Comparison of ENCODE assay signal across 27 cellular contexts in genomic region chr15:56968256-56968655, GRCh38.
"Had no signal": no experiment of that assay in that cellular context is flagged by ENCODE, and none has a peak within 500 bp of the region (broad histone marks: within the 10 kb centered on the region; RNA-seq: fewer than 3 reads in every experiment).

No MANE protein-coding gene starts in this region.

- H3K4me3 Mint-ChIP-seq: activated naive CD8-positive, alpha-beta T cell; activated T-cell treated with anti-CD3 and anti-CD28 coated beads, Interleukin-2, amount 50 U/mL, for 24 hours; central memory CD8-positive, alpha-beta T cell; endodermal cell; stimulated activated naive CD8-positive, alpha-beta T cell treated with anti-CD3 and anti-CD28 coated beads, Interleukin-15, Interleukin-2, amounts not matched to agents 100 ng/mL and 50 ng/mL, for 24 hours; T-cell; T-helper 2 cell treated with Interferon-gamma antibody and Interleukin-4, amounts not matched to agents 5 μg/mL and 100 μg/mL, for 36 hours had no signal

- H3K27ac ChIP-seq: adrenal gland, ascending aorta, brain microvascular endothelial cell, colonic mucosa, left lung, neutrophil, ovary, tibial nerve, WERI-Rb-1 had no signal

- H3K9me3 ChIP-seq: adrenal gland, ascending aorta, colonic mucosa, left lung, neutrophil, ovary, tibial nerve had no signal

- DNase-seq: activated CD4-positive, alpha-beta T cell treated with anti-CD3 and anti-CD28 coated beads for 1 hour; activated CD8-positive, alpha-beta memory T cell treated with anti-CD3 and anti-CD28 coated beads for 24 hours; activated CD8-positive, alpha-beta memory T cell treated with anti-CD3 and anti-CD28 coated beads, Interleukin-2, amount 50 U/mL, for 4 hours; activated naive CD4-positive, alpha-beta T cell; activated T-cell treated with anti-CD3 and anti-CD28 coated beads, Interleukin-2, amount 50 U/mL, for 24 hours; adrenal gland; brain microvascular endothelial cell; colonic mucosa; endodermal cell; kidney; left lung; naive thymus-derived CD8-positive, alpha-beta T cell; ovary; right cardiac atrium; stimulated activated CD4-positive, alpha-beta T cell treated with anti-CD3 and anti-CD28 coated beads, Interleukin-1b, Interleukin-23, amount 100 ng/mL, for 48 hours; T-cell; WERI-Rb-1 had no signal

- H3K36me3 ChIP-seq: adrenal gland, ascending aorta, brain microvascular endothelial cell, colonic mucosa, left lung, neutrophil, ovary, tibial nerve, WERI-Rb-1 had no signal

- FAIRE-seq: kidney, urothelium cell line had no signal

- H3K9me3 Mint-ChIP-seq: activated T-cell treated with anti-CD3 and anti-CD28 coated beads, Interleukin-2, amount 50 U/mL, for 24 hours; activated T-helper 2 cell treated with anti-CD3 and anti-CD28 coated beads, Interferon-gamma antibody, Interleukin-2, Interleukin-4, amounts not matched to agents 10 μg/mL and 5 μg/mL and 100 μg/mL, durations not matched to agents 14 hours and 24 hours and 36 hours; central memory CD8-positive, alpha-beta T cell; endodermal cell; stimulated activated naive CD8-positive, alpha-beta T cell treated with anti-CD3 and anti-CD28 coated beads, Interleukin-15, Interleukin-2, amounts not matched to agents 100 ng/mL and 50 ng/mL, for 24 hours; T-cell; T-helper 2 cell treated with Interferon-gamma antibody and Interleukin-4, amounts not matched to agents 5 μg/mL and 100 μg/mL, for 36 hours had no signal

- H3K27me3 ChIP-seq: adrenal gland, ascending aorta, brain microvascular endothelial cell, colonic mucosa, left lung, neutrophil, ovary, tibial nerve had no signal

- H3K36me3 Mint-ChIP-seq: naive thymus-derived CD8-positive, alpha-beta T cell had no signal

- ATAC-seq: naive thymus-derived CD8-positive, alpha-beta T cell; right cardiac atrium; T-cell had no signal

- H3K27ac Mint-ChIP-seq: activated naive CD8-positive, alpha-beta T cell; activated T-cell treated with anti-CD3 and anti-CD28 coated beads, Interleukin-2, amount 50 U/mL, for 24 hours; activated T-helper 2 cell treated with anti-CD3 and anti-CD28 coated beads, Interferon-gamma antibody, Interleukin-2, Interleukin-4, amounts not matched to agents 10 μg/mL and 5 μg/mL and 100 μg/mL, durations not matched to agents 14 hours and 24 hours and 36 hours; endodermal cell; stimulated activated naive CD8-positive, alpha-beta T cell treated with anti-CD3 and anti-CD28 coated beads, Interleukin-15, Interleukin-2, amounts not matched to agents 100 ng/mL and 50 ng/mL, for 24 hours; T-cell; T-helper 2 cell treated with Interferon-gamma antibody and Interleukin-4, amounts not matched to agents 5 μg/mL and 100 μg/mL, for 36 hours had no signal

- H3K27me3 Mint-ChIP-seq: activated naive CD8-positive, alpha-beta T cell; activated T-cell treated with anti-CD3 and anti-CD28 coated beads, Interleukin-2, amount 50 U/mL, for 24 hours; central memory CD8-positive, alpha-beta T cell; naive thymus-derived CD8-positive, alpha-beta T cell; stimulated activated naive CD8-positive, alpha-beta T cell treated with anti-CD3 and anti-CD28 coated beads, Interleukin-15, Interleukin-2, amounts not matched to agents 100 ng/mL and 50 ng/mL, for 24 hours; T-cell had no signal

- H3K4me3 ChIP-seq: adrenal gland, ascending aorta, colonic mucosa, left lung, lung, ovary, tibial nerve had no signal
